In the genomic region with DNA sequence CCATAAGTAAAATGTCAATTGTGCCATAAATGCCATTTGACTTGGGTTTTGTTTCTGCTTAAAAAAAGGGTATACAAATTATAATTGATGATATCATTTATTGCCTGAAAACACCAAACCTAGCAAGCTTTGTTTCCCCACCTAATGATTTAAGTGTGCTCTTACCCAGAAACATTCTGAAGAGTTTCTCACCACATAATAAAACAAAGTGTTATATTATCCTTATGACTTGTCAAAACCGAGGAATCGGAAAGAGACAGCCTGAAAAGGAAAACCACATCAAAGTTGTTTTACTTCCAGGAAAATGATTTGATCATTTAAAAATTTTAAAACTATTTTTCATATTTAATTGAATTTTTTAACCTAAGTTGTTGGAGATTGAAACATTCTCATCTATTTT, we compare ENCODE assay signal across 12 cellular contexts.
DNase-seq lines count a peak whose midpoint lies in the region; ATAC-seq and TF ChIP-seq lines count a peak whose summit lies in the region.
"Had no signal": no experiment of that assay in that cellular context is flagged by ENCODE, and none has a peak within 500 bp of the region (broad histone marks: within the 10 kb centered on the region; RNA-seq: fewer than 3 reads in every experiment).

No MANE protein-coding gene starts in this region.

- H3K27ac ChIP-seq in KOPT-K1 (ENCODE audit: low read depth, low read length, poor library complexity, severe bottlenecking) = peak overlapping the region; percentile 91
- H3K27ac ChIP-seq in smooth muscle cell (ENCODE audit: low read depth) = peak overlapping the region; percentile 2

- peak overlapping the region; percentile 41 for H3K4me2 ChIP-seq in smooth muscle cell

- no peak overlapping the region for H2AFZ ChIP-seq in smooth muscle cell (ENCODE audit: low read depth)

- 65% methylated on average over 2 of the region's 2 CpGs for WGBS in smooth muscle cell (ENCODE audit: low lambda C conversion rate)

- POLR2A ChIA-PET in activated CD8-positive, alpha-beta T cell treated with anti-CD3 and anti-CD28 coated beads for 36 hours (lab: Charles Lee) = interaction anchor here (0.8 to 1.5 kb wide), 3 partner anchors 28 to 80 kb away, joined by 3 to 4 read pairs (median 3); no protein-coding TSS in a partner anchor

- H3K9me3 ChIP-seq in KOPT-K1 (ENCODE audit: insufficient read depth, low read length, poor library complexity, severe bottlenecking) (no peaks in the 10 kb centered on the region), smooth muscle cell (replicated peaks; ENCODE audit: low read depth) (no peaks in the 10 kb centered on the region)

- TF ChIP-seq CTCF in activated CD8-positive, alpha-beta T cell treated with anti-CD3 and anti-CD28 coated beads for 36 hours (IDR thresholded peaks at IDR 0.05) = no peak
- no peak for TF ChIP-seq CTCF in smooth muscle cell (IDR thresholded peaks at IDR 0.05; ENCODE audit: borderline replicate concordance, insufficient read depth, poor library complexity, severe bottlenecking)

- intact Hi-C loops in activated CD8-positive, alpha-beta T cell treated with anti-CD3 and anti-CD28 coated beads for 36 hours (cut with micrococcal nuclease) = loop anchor here (2.0 to 5.0 kb wide), 2 partner anchors 48 to 171 kb away; partner anchors contain the start of gene SLC39A10

- no peaks in the 10 kb centered on the region for H3K79me2 ChIP-seq in smooth muscle cell (ENCODE audit: low read depth)

- H3K36me3 ChIP-seq in KOPT-K1 (ENCODE audit: insufficient read depth, low read length) = no peaks in the 10 kb centered on the region
- H3K36me3 ChIP-seq in smooth muscle cell (ENCODE audit: low read depth) = no peaks in the 10 kb centered on the region

- peaks cover 10% of the 10 kb centered on the region for H3K9me3 Mint-ChIP-seq in activated naive CD4-positive, alpha-beta T cell treated with anti-CD3 and anti-CD28 coated beads, Interleukin-2, amount 10 ng/mL, durations not matched to agents 7 days and 5 days
- no peaks in the 10 kb centered on the region for H3K9me3 Mint-ChIP-seq in activated CD8-positive, alpha-beta T cell treated with anti-CD3 and anti-CD28 coated beads for 36 hours
- H3K9me3 Mint-ChIP-seq: activated B cell treated with CpG ODN at 0.5 μM for 24 hours had no signal

- no peaks in the 10 kb centered on the region for H3F3A ChIP-seq in smooth muscle cell (ENCODE audit: low read depth)

- no peaks in the 10 kb centered on the region for H4K20me1 ChIP-seq in smooth muscle cell (ENCODE audit: low read depth)

- no peaks in the 10 kb centered on the region for H3K27me3 Mint-ChIP-seq in activated naive CD4-positive, alpha-beta T cell treated with anti-CD3 and anti-CD28 coated beads, Interleukin-2, amount 10 ng/mL, durations not matched to agents 7 days and 5 days
- no peaks in the 10 kb centered on the region for H3K27me3 Mint-ChIP-seq in activated CD8-positive, alpha-beta T cell treated with anti-CD3 and anti-CD28 coated beads for 36 hours
- H3K27me3 Mint-ChIP-seq: activated B cell treated with CpG ODN at 0.5 μM for 24 hours had no signal

- no peak overlapping the region for H3K9ac ChIP-seq in smooth muscle cell (ENCODE audit: low read depth)

- peaks cover 40% of the 10 kb centered on the region for H3K4me1 Mint-ChIP-seq in activated naive CD4-positive, alpha-beta T cell treated with anti-CD3 and anti-CD28 coated beads, Interleukin-2, amount 10 ng/mL, durations not matched to agents 7 days and 5 days
- H3K4me1 Mint-ChIP-seq in activated CD8-positive, alpha-beta T cell treated with anti-CD3 and anti-CD28 coated beads for 36 hours (ENCODE audit: low read depth) = peaks cover 20% of the 10 kb centered on the region
- H3K4me1 Mint-ChIP-seq: activated B cell treated with CpG ODN at 0.5 μM for 24 hours had no signal

- H3K4me1 ChIP-seq in smooth muscle cell (ENCODE audit: low read depth) = no peaks in the 10 kb centered on the region

- H3K36me3 Mint-ChIP-seq in activated naive CD4-positive, alpha-beta T cell treated with anti-CD3 and anti-CD28 coated beads, Interleukin-2, amount 10 ng/mL, durations not matched to agents 7 days and 5 days = peaks cover 29% of the 10 kb centered on the region
- H3K36me3 Mint-ChIP-seq in activated CD8-positive, alpha-beta T cell treated with anti-CD3 and anti-CD28 coated beads for 36 hours (ENCODE audit: low read depth) = no peaks in the 10 kb centered on the region

- no peak overlapping the region for H3K4me3 Mint-ChIP-seq in activated naive CD4-positive, alpha-beta T cell treated with anti-CD3 and anti-CD28 coated beads, Interleukin-2, amount 10 ng/mL, durations not matched to agents 7 days and 5 days
- no peak overlapping the region for H3K4me3 Mint-ChIP-seq in activated CD8-positive, alpha-beta T cell treated with anti-CD3 and anti-CD28 coated beads for 36 hours
- H3K4me3 Mint-ChIP-seq: activated B cell treated with CpG ODN at 0.5 μM for 24 hours had no signal

- CTCF ChIA-PET in activated naive CD4-positive, alpha-beta T cell treated with anti-CD3 and anti-CD28 coated beads, Interleukin-2, amount 10 ng/mL, durations not matched to agents 7 days and 5 days (lab: Charles Lee) = interaction anchor here (1.0 to 2.0 kb wide), 3 partner anchors 8 to 173 kb away, joined by 3 to 5 read pairs (median 4); no protein-coding TSS in a partner anchor
- CTCF ChIA-PET in activated CD8-positive, alpha-beta T cell treated with anti-CD3 and anti-CD28 coated beads for 36 hours (lab: Charles Lee) = interaction anchor here (0.6 to 1.2 kb wide), 3 partner anchors 87 to 452 kb away, joined by 3 read pairs; no protein-coding TSS in a partner anchor

- H3K4me3 ChIP-seq in smooth muscle cell = no peak overlapping the region

- no peak for DNase-seq in activated naive CD4-positive, alpha-beta T cell treated with anti-CD3 and anti-CD28 coated beads, Interleukin-2, amount 10 ng/mL, durations not matched to agents 7 days and 5 days
- DNase-seq in activated naive CD4-positive, alpha-beta T cell treated with Interleukin-2 at 50 U/mL for 16 hours = no peak
- DNase-seq in activated CD8-positive, alpha-beta T cell treated with anti-CD3 and anti-CD28 coated beads for 36 hours = no peak
- DNase-seq in smooth muscle cell (lab: John Stamatoyannopoulos, UW; ENCODE audit: unreplicated experiment) (no peak), glomerular visceral epithelial cell (ENCODE audit: extremely low spot score) (no peak)
- DNase-seq: activated B cell treated with CpG ODN at 0.5 μM for 24 hours, cortex of kidney, NCI-H1930, substantia nigra had no signal

- peak; percentile 71 for ATAC-seq in activated CD8-positive, alpha-beta T cell treated with anti-CD3 and anti-CD28 coated beads for 36 hours
- ATAC-seq in GM19351 (IDR thresholded peaks at IDR 0.05; ENCODE audit: unreplicated experiment) (no peak), GM21576 (IDR thresholded peaks at IDR 0.05; ENCODE audit: unreplicated experiment) (no peak)

- no peaks in the 10 kb centered on the region for H3K27me3 ChIP-seq in smooth muscle cell (ENCODE audit: low read depth)

- peak overlapping the region; percentile 63 for H3K27ac Mint-ChIP-seq in activated naive CD4-positive, alpha-beta T cell treated with anti-CD3 and anti-CD28 coated beads, Interleukin-2, amount 10 ng/mL, durations not matched to agents 7 days and 5 days
- no peak overlapping the region for H3K27ac Mint-ChIP-seq in activated CD8-positive, alpha-beta T cell treated with anti-CD3 and anti-CD28 coated beads for 36 hours
- H3K27ac Mint-ChIP-seq: activated B cell treated with CpG ODN at 0.5 μM for 24 hours had no signal
